Comparison of ENCODE assay signal across 7 cellular contexts in the genomic region with DNA sequence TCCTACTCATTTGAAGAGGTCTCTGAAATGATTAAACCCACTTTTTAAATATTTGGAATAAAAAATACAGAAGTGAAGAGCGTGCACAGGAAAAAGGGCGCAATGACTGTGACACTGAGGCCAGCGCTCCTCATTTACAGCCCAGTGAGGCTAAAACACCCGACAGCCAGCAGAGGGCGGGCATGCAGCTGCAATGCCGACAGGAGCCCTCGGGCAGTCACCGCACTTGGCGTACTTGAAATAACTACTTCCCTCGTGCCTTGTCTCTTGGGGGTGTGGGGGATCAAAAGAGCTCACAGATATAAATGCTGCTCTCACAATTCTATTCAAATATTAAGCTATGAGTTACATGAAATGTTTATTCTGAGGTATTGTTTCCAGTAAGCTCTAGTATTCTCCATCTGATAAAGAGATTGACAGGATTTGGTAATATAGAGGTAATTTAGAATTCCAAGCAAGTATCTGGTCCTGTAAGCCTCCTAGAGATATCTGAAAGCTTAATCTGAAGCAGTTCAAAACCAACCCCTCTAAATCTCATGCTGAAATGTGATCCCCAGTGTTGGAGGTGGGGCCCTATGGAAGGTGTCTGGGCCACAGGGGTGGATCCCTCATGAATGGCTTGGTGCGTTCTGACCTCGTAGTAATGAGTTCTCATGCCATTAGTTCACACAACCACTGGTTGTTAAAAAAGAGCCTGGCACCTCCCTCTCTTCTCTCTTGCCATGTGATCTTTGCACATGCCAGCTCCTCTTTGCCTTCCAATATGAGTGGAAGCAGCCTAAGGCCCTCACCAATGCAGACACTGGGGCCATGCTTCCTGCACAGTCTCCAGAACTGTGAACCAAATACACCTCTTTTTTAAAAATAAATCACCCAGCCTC.
DNase-seq lines count a peak whose midpoint lies in the region; ATAC-seq, FAIRE-seq and TF ChIP-seq lines count a peak whose summit lies in the region.

No MANE protein-coding gene starts in this region.

- in situ Hi-C loops in GM13977 (cut with MboI; ENCODE audit: low pct_unique_long_range_greater_than_20kb, low sequenced_read_pairs, unreplicated experiment) (loop anchor here (25.0 kb wide), 1 partner anchor 580 kb away; no protein-coding TSS in a partner anchor), HepG2 (cut with HindIII; ENCODE audit: extremely low pct_ligation_motif_present, low pct_unique_long_range_greater_than_20kb) (loop anchor here (5.0 to 10.0 kb wide), 3 partner anchors 348 to 575 kb away; no protein-coding TSS in a partner anchor)

- H3K27ac ChIP-seq in colonic mucosa (no peak overlapping the region), HepG2 (ENCODE audit: extremely low read length, insufficient read depth, low read length) (no peak overlapping the region)

- FAIRE-seq in HepG2 (lab: Jason Lieb, UNC) = no peak

- TF ChIP-seq POLR2A in HepG2 (IDR thresholded peaks at IDR 0.05; ENCODE audit: insufficient read depth in 1 of 2, low read depth in 2 of 2, low read length in 2 of 2) = no peak

- POLR2A ChIA-PET in HepG2 (lab: Yijun Ruan, JAX) = interaction anchor here (0.9 kb wide), 1 partner anchor 463 kb away, joined by 3 read pairs; no protein-coding TSS in a partner anchor

- BruUV-seq in HepG2 (replicated peaks; lab: Mats Ljungman, UMichigan) = no TSS peak

- intact Hi-C loops in activated CD4-positive, alpha-beta T cell treated with anti-CD3 and anti-CD28 coated beads, Interleukin-2, amount 10 ng/mL, durations not matched to agents 24 days and 14 days (cut with micrococcal nuclease) = loop anchor here (1.0 to 5.0 kb wide), 7 partner anchors 188 to 578 kb away; a partner anchor contains a TSS
- intact Hi-C loops in colonic mucosa (cut with DNase I) (loop anchor here (2.0 to 10.0 kb wide), 3 partner anchors 188 to 462 kb away; a partner anchor contains a TSS), HepG2 (cut with micrococcal nuclease; ENCODE audit: unreplicated experiment) (loop anchor here (1.0 to 2.0 kb wide), 3 partner anchors 188 to 578 kb away; a partner anchor contains a TSS)

- H3K4me3 Mint-ChIP-seq in activated CD4-positive, alpha-beta T cell treated with anti-CD3 and anti-CD28 coated beads, Interleukin-2, amount 10 ng/mL, durations not matched to agents 24 days and 14 days = no peak overlapping the region

- H3K9me3 Mint-ChIP-seq in activated CD4-positive, alpha-beta T cell treated with anti-CD3 and anti-CD28 coated beads, Interleukin-2, amount 10 ng/mL, durations not matched to agents 24 days and 14 days = no peaks in the 10 kb centered on the region

- no peaks in the 10 kb centered on the region for H3K4me1 Mint-ChIP-seq in activated CD4-positive, alpha-beta T cell treated with anti-CD3 and anti-CD28 coated beads, Interleukin-2, amount 10 ng/mL, durations not matched to agents 24 days and 14 days

- H3K4me2 ChIP-seq in HepG2 (ENCODE audit: low read depth, low read length) = no peak overlapping the region

- DNase-seq in GM13977 (ENCODE audit: low spot score) (peak; percentile 68), NCI-H510A treated with DMSO at 0.1 percent for 48 hours (lab: John Stamatoyannopoulos, UW) (peak; percentile 41), colonic mucosa (peak; percentile 83), HepG2 (ENCODE audit: low spot score) (peak; percentile 54)
- DNase-seq in activated CD4-positive, alpha-beta T cell treated with anti-CD3 and anti-CD28 coated beads, Interleukin-2, amount 10 ng/mL, durations not matched to agents 24 days and 14 days = peak; percentile 92
- DNase-seq in stimulated activated CD4-positive, alpha-beta T cell treated with anti-CD3 and anti-CD28 coated beads, Interleukin-4, amount 100 ng/mL, for 48 hours (ENCODE audit: low read depth in 2 of 2) = peak; percentile 74 to 75

- peak; percentile 93 for TF ChIP-seq RAD21 in HepG2 (CRISPR knock-in tag; IDR thresholded peaks at IDR 0.05)

- no peaks in the 10 kb centered on the region for H3K27me3 Mint-ChIP-seq in activated CD4-positive, alpha-beta T cell treated with anti-CD3 and anti-CD28 coated beads, Interleukin-2, amount 10 ng/mL, durations not matched to agents 24 days and 14 days

- peaks cover 23% of the 10 kb centered on the region for H3K36me3 Mint-ChIP-seq in activated CD4-positive, alpha-beta T cell treated with anti-CD3 and anti-CD28 coated beads, Interleukin-2, amount 10 ng/mL, durations not matched to agents 24 days and 14 days (ENCODE audit: low read depth)

- H3K4me1 ChIP-seq in colonic mucosa (no peaks in the 10 kb centered on the region), HepG2 (ENCODE audit: insufficient read depth, low read length) (no peaks in the 10 kb centered on the region)

- H3K9me3 ChIP-seq in colonic mucosa (no peaks in the 10 kb centered on the region), HepG2 (ENCODE audit: low read length) (no peaks in the 10 kb centered on the region)

- ATAC-seq in HG03280 (IDR thresholded peaks at IDR 0.05; ENCODE audit: unreplicated experiment) = peak; percentile 85
- peak; percentile 99 for ATAC-seq in HepG2

- H3K9ac ChIP-seq in colonic mucosa (ENCODE audit: low read depth in 2 of 2, low read length in 2 of 2) (no peak overlapping the region), HepG2 (ENCODE audit: insufficient read depth, low read depth, low read length) (no peak overlapping the region)

- H3K36me3 ChIP-seq in colonic mucosa (peaks cover 4% of the 10 kb centered on the region), HepG2 (replicated peaks in 1 of 2; ENCODE audit: control insufficient read depth in 1 of 2, insufficient read depth in 2 of 2, low read length in 2 of 2) (peaks cover 14 to 69% of the 10 kb centered on the region in 2 experiments)

- no peak overlapping the region for H3K27ac Mint-ChIP-seq in activated CD4-positive, alpha-beta T cell treated with anti-CD3 and anti-CD28 coated beads, Interleukin-2, amount 10 ng/mL, durations not matched to agents 24 days and 14 days

- H3K4me3 ChIP-seq in colonic mucosa (no peak overlapping the region), HepG2 (replicated peaks in 1 of 3; ENCODE audit: insufficient read depth in 1 of 3, low read depth in 2 of 3, low read length in 3 of 3) (no peak overlapping the region)

- 40% methylated on average over 10 of the region's 12 CpGs for WGBS in HepG2 (ENCODE audit: low lambda C conversion rate)

- CTCF ChIA-PET in HepG2 (lab: Yijun Ruan, JAX; ENCODE audit: low intra/inter-chr PET ratio, low total read pairs) = interaction anchor here (1.3 to 3.7 kb wide), 3 partner anchors 350 to 578 kb away, joined by 5 to 31 read pairs (median 14); no protein-coding TSS in a partner anchor

- H3K27me3 ChIP-seq in colonic mucosa (no peaks in the 10 kb centered on the region), HepG2 (ENCODE audit: control insufficient read depth in 1 of 2, insufficient read depth in 2 of 2, low read length in 2 of 2) (no peaks in the 10 kb centered on the region)

- no peak overlapping the region for H2AFZ ChIP-seq in HepG2 (ENCODE audit: low read length)

- peak; percentile 98 for TF ChIP-seq CTCF in GM13977 (IDR thresholded peaks at IDR 0.05; ENCODE audit: extremely low read depth, insufficient read depth, missing control alignments)
- TF ChIP-seq CTCF in colonic mucosa (IDR thresholded peaks at IDR 0.05) = peak; percentile 93
- peak; percentile 95 for TF ChIP-seq CTCF in HepG2 (CRISPR knock-in tag; IDR thresholded peaks at IDR 0.05)

- no peaks in the 10 kb centered on the region for H3K79me2 ChIP-seq in HepG2 (ENCODE audit: insufficient read depth, low read length)

- no peak for TF ChIP-seq EP300 in HepG2 (IDR thresholded peaks at IDR 0.05; ENCODE audit: low read depth in 2 of 2, low read length in 2 of 2)
- no peak for TF ChIP-seq EP300 in HepG2 (CRISPR knock-in tag; IDR thresholded peaks at IDR 0.05; ENCODE audit: borderline replicate concordance)

- no peaks in the 10 kb centered on the region for H4K20me1 ChIP-seq in HepG2 (ENCODE audit: insufficient read depth, low read length)

TF ChIP-seq in HepG2, 621 proteins besides CTCF, POLR2A, EP300 and RAD21 (continues in another document):
- TF ChIP-seq KAT8 (CRISPR knock-in tag; IDR thresholded peaks at IDR 0.05) (no peak), MAFG (CRISPR knock-in tag; IDR thresholded peaks at IDR 0.05) (no peak), SATB2 (CRISPR knock-in tag; IDR thresholded peaks at IDR 0.05) (no peak), ZIK1 (CRISPR knock-in tag; IDR thresholded peaks at IDR 0.05; ENCODE audit: borderline replicate concordance, low read depth) (no peak), THAP11 (CRISPR knock-in tag; IDR thresholded peaks at IDR 0.05) (peak; percentile 18; the same call in 1 of the 2 replicates), RXRB (CRISPR knock-in tag; IDR thresholded peaks at IDR 0.05; ENCODE audit: borderline replicate concordance) (peak; percentile 38; the same call in 1 of the 2 replicates), SP1 (IDR thresholded peaks at IDR 0.05) (no peak), SP1 (CRISPR knock-in tag; IDR thresholded peaks at IDR 0.05) (no peak), SRF (IDR thresholded peaks at IDR 0.05; ENCODE audit: low read depth, low read length) (0 out of 2 replicates have a peak, but pooled peaks have one; percentile 50), RARA (CRISPR knock-in tag; IDR thresholded peaks at IDR 0.05) (no peak), PRPF4 (IDR thresholded peaks at IDR 0.05; ENCODE audit: low read depth, low read length, poor library complexity, severe bottlenecking) (no peak)
- TF ChIP-seq, protein P1, sequence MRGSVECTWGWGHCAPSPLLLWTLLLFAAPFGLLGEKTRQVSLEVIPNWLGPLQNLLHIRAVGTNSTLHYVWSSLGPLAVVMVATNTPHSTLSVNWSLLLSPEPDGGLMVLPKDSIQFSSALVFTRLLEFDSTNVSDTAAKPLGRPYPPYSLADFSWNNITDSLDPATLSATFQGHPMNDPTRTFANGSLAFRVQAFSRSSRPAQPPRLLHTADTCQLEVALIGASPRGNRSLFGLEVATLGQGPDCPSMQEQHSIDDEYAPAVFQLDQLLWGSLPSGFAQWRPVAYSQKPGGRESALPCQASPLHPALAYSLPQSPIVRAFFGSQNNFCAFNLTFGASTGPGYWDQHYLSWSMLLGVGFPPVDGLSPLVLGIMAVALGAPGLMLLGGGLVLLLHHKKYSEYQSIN (CRISPR knock-in tag; IDR thresholded peaks at IDR 0.05; ENCODE audit: borderline replicate concordance) = no peak

Comparison
In these comparisons a context has a peak if more than half of its experiments do, and no peak if none do; other contexts are left out.
1. DNase-seq: peak in every context shown above with its lines; median percentile 92 in activated CD4-positive, alpha-beta T cell treated with anti-CD3 and anti-CD28 coated beads, Interleukin-2, amount 10 ng/mL, durations not matched to agents 24 days and 14 days; 83 in colonic mucosa; 74 in stimulated activated CD4-positive, alpha-beta T cell treated with anti-CD3 and anti-CD28 coated beads, Interleukin-4, amount 100 ng/mL, for 48 hours; 68 in GM13977; 54 in HepG2; 41 in NCI-H510A treated with DMSO at 0.1 percent for 48 hours.